1 cellular context compared by ENCODE assay signal in genomic region chr12:57109207-57110160, GRCh38.
TF ChIP-seq lines count a peak whose summit lies in the region.

No MANE protein-coding gene starts in this region.

TF ChIP-seq in endothelial cell of umbilical vein, 7 proteins besides CTCF, POLR2A, EP300 and RAD21:
- no peak for TF ChIP-seq MAX (IDR thresholded peaks at IDR 0.05; ENCODE audit: insufficient read depth, insufficient read length)
- TF ChIP-seq POLR2AphosphoS5 (IDR thresholded peaks at IDR 0.05; ENCODE audit: insufficient read depth, low read depth, low read length), result no peak
- TF ChIP-seq EZH2 (IDR thresholded peaks at IDR 0.05; ENCODE audit: borderline replicate concordance, low read depth, low read length, severe bottlenecking), result no peak
- no peak for TF ChIP-seq MYC (IDR thresholded peaks at IDR 0.05; ENCODE audit: low read depth, low read length)
- no peak for TF ChIP-seq JUN (IDR thresholded peaks at IDR 0.05; ENCODE audit: borderline replicate concordance, insufficient read depth, insufficient read length, low read depth)
- TF ChIP-seq GATA2 (IDR thresholded peaks at IDR 0.05; ENCODE audit: insufficient read depth, insufficient read length, low read depth, low read length), result no peak
- no peak for TF ChIP-seq FOS (IDR thresholded peaks at IDR 0.05; ENCODE audit: borderline replicate concordance, insufficient read depth, low read length)
